21 cellular contexts compared by ENCODE assay signal in the genomic region with DNA sequence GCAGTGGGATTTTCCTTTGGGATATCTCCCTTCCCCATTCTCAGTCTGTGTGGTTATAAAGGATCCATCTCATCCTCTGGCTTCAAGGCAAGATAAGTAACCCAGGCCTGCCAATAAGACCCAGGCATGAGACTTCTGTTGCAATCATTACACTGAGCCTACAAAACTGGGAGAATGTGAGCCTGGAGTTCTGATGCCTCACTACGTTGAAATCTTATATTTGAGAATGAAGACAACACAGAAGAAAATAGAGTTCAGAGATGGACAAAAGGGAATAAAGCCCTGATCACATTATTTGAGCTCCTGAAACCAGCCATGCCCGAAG.
A peak's percentile ranks its signal among the peaks of the same experiment; 100 is the strongest.
DNase-seq lines count a peak whose midpoint lies in the region; ATAC-seq, FAIRE-seq and TF ChIP-seq lines count a peak whose summit lies in the region.
"Had no signal": no experiment of that assay in that cellular context is flagged by ENCODE, and none has a peak within 500 bp of the region (broad histone marks: within the 10 kb centered on the region; RNA-seq: fewer than 3 reads in every experiment).

No MANE protein-coding gene starts in this region.

- DNase-seq in NCI-H510A treated with DMSO at 0.1 percent for 48 hours (lab: John Stamatoyannopoulos, UW) (peak; percentile 45), NCI-H510A (lab: John Stamatoyannopoulos, UW) (no peak), left cardiac atrium (no peak), prostate gland (ENCODE audit: low spot score) (no peak), iPS-NIHi11 (ENCODE audit: low spot score) (no peak), H54 (ENCODE audit: insufficient read length, low spot score) (no peak)
- DNase-seq in effector CD4-positive, alpha-beta T cell: no peak
- no peak for DNase-seq in activated CD4-positive, alpha-beta memory T cell treated with anti-CD3 and anti-CD28 coated beads for 36 hours
- DNase-seq: 8988T; activated B cell treated with CpG ODN at 0.5 μM for 24 hours; activated naive CD8-positive, alpha-beta T cell treated with anti-CD3 and anti-CD28 coated beads for 36 hours; BE2C; NCI-H1694; NCI-H446; occipital lobe; SHP77 treated with DMSO at 0.1 percent for 48 hours had no signal

- no peaks in the 10 kb centered on the region for H3K36me3 ChIP-seq in prostate gland
- H3K36me3 ChIP-seq: BE2C, breast epithelium had no signal

- intact Hi-C loops in left cardiac atrium (cut with DNase I) (no loop called here), prostate gland (cut with DNase I) (no loop called here)
- intact Hi-C loops in activated CD4-positive, alpha-beta memory T cell treated with anti-CD3 and anti-CD28 coated beads for 36 hours (cut with micrococcal nuclease): no loop called here

- no peak overlapping the region for H3K4me3 Mint-ChIP-seq in activated CD4-positive, alpha-beta memory T cell treated with anti-CD3 and anti-CD28 coated beads for 36 hours
- H3K4me3 Mint-ChIP-seq: activated B cell treated with CpG ODN at 0.5 μM for 24 hours; activated naive CD8-positive, alpha-beta T cell treated with anti-CD3 and anti-CD28 coated beads for 36 hours; activated T-helper 1 cell treated with anti-CD3 and anti-CD28 coated beads, Interleukin-12 subunit alpha, Interleukin-12 subunit beta, Interleukin-2, Interleukin-4 antibody, amounts not matched to agents 30 ng/mL and 10 ng/mL and 1 ng/mL, durations not matched to agents 14 hours and 24 hours and 36 hours; IgD-negative memory B cell; T-helper 1 cell treated with Interleukin-12 subunit alpha and Interleukin-12 subunit beta and Interleukin-4 antibody, amounts not matched to agents 30 μg/mL and 1 μg/mL, for 36 hours had no signal

- no peak for TF ChIP-seq CTCF in prostate gland (IDR thresholded peaks at IDR 0.05)

- H3K27ac ChIP-seq in prostate gland: peak overlapping the region; percentile 48 to 50
- H3K27ac ChIP-seq: breast epithelium had no signal

- no peaks in the 10 kb centered on the region for H3K9me3 ChIP-seq in prostate gland
- H3K9me3 ChIP-seq: BE2C had no signal

- 64% methylated on average over 2 of the region's 2 CpGs for WGBS in prostate gland

- H3K9me3 Mint-ChIP-seq in activated CD4-positive, alpha-beta memory T cell treated with anti-CD3 and anti-CD28 coated beads for 36 hours: peaks cover 14% of the 10 kb centered on the region

- POLR2A ChIA-PET in activated CD4-positive, alpha-beta memory T cell treated with anti-CD3 and anti-CD28 coated beads for 36 hours (lab: Charles Lee): no interaction called here

- H3K4me1 ChIP-seq in prostate gland (replicated peaks): peaks cover 3% of the 10 kb centered on the region
- H3K4me1 ChIP-seq: BE2C, breast epithelium had no signal

- H3K36me3 Mint-ChIP-seq in activated CD4-positive, alpha-beta memory T cell treated with anti-CD3 and anti-CD28 coated beads for 36 hours: peaks cover 2% of the 10 kb centered on the region
- H3K36me3 Mint-ChIP-seq: activated naive CD8-positive, alpha-beta T cell treated with anti-CD3 and anti-CD28 coated beads for 36 hours; IgD-negative memory B cell had no signal

- ATAC-seq in left cardiac atrium: peak; percentile 32 to 53

- H3K4me1 Mint-ChIP-seq in activated CD4-positive, alpha-beta memory T cell treated with anti-CD3 and anti-CD28 coated beads for 36 hours (ENCODE audit: low read depth): no peaks in the 10 kb centered on the region
- H3K4me1 Mint-ChIP-seq: activated B cell treated with CpG ODN at 0.5 μM for 24 hours; activated naive CD8-positive, alpha-beta T cell treated with anti-CD3 and anti-CD28 coated beads for 36 hours; IgD-negative memory B cell had no signal

- no peak overlapping the region for H3K27ac Mint-ChIP-seq in activated CD4-positive, alpha-beta memory T cell treated with anti-CD3 and anti-CD28 coated beads for 36 hours
- H3K27ac Mint-ChIP-seq: activated B cell treated with CpG ODN at 0.5 μM for 24 hours; activated naive CD8-positive, alpha-beta T cell treated with anti-CD3 and anti-CD28 coated beads for 36 hours; activated T-helper 1 cell treated with anti-CD3 and anti-CD28 coated beads, Interleukin-12 subunit alpha, Interleukin-12 subunit beta, Interleukin-2, Interleukin-4 antibody, amounts not matched to agents 30 ng/mL and 10 ng/mL and 1 ng/mL, durations not matched to agents 14 hours and 24 hours and 36 hours; IgD-negative memory B cell; T-helper 1 cell treated with Interleukin-12 subunit alpha and Interleukin-12 subunit beta and Interleukin-4 antibody, amounts not matched to agents 30 μg/mL and 1 μg/mL, for 36 hours had no signal

- no peaks in the 10 kb centered on the region for H3K27me3 Mint-ChIP-seq in activated CD4-positive, alpha-beta memory T cell treated with anti-CD3 and anti-CD28 coated beads for 36 hours
- H3K27me3 Mint-ChIP-seq: activated B cell treated with CpG ODN at 0.5 μM for 24 hours; activated naive CD8-positive, alpha-beta T cell treated with anti-CD3 and anti-CD28 coated beads for 36 hours; IgD-negative memory B cell had no signal

- CTCF ChIA-PET in activated CD4-positive, alpha-beta memory T cell treated with anti-CD3 and anti-CD28 coated beads for 36 hours (lab: Charles Lee): no interaction called here

- FAIRE-seq in H54 (lab: Jason Lieb, UNC): no peak
- FAIRE-seq: D721Med had no signal

- TF ChIP-seq POLR2A in prostate gland (IDR thresholded peaks at IDR 0.05) (no peak), H54 (IDR thresholded peaks at IDR 0.05; ENCODE audit: low read depth, low read length) (no peak)

- no peaks in the 10 kb centered on the region for H3K27me3 ChIP-seq in prostate gland (replicated peaks; ENCODE audit: insufficient read depth)
- H3K27me3 ChIP-seq: BE2C, breast epithelium had no signal

- no peak overlapping the region for H3K4me3 ChIP-seq in prostate gland
- H3K4me3 ChIP-seq: breast epithelium had no signal
